ENCODE assay signal across 7 cellular contexts in genomic region chr1:32394890-32395415, GRCh38. TPM values are rescaled to one million over a fixed set of nuclear protein-coding genes. Genes with fewer than 3 reads are reported as not detected.
DNase-seq lines count a peak whose midpoint lies in the region; ATAC-seq and TF ChIP-seq lines count a peak whose summit lies in the region.

No MANE protein-coding gene starts in this region.

- intact Hi-C loops in left colon (cut with DNase I, micrococcal nuclease), result no loop called here

- DNase-seq in GM12864 (ENCODE audit: low read depth), result no peak
- DNase-seq in left colon, result no peak
- no peak for DNase-seq in erythroblast (lab: John Stamatoyannopoulos, UW)
- DNase-seq in NCI-H446 (lab: John Stamatoyannopoulos, UW), result no peak

- TF ChIP-seq CTCF in GM12864 (IDR thresholded peaks at IDR 0.05; ENCODE audit: low read depth, low read length, missing control alignments), result no peak

- peaks cover 8% of the 10 kb centered on the region for H3K4me1 ChIP-seq in thymus (ENCODE audit: control insufficient read depth, insufficient read depth, low read length)

- peak overlapping the region; percentile 76 for H3K4me3 ChIP-seq in GM12864 (ENCODE audit: low read depth, low read length)
- peak overlapping the region; percentile 61 for H3K4me3 ChIP-seq in thymus (ENCODE audit: low read length)

- peak overlapping the region in 3 of 4 donors; percentile 97 to 100 (median 100) for H3K4me3 Mint-ChIP-seq in IgD-negative memory B cell

- H3K27me3 ChIP-seq in thymus (ENCODE audit: control insufficient read depth, insufficient read depth), result no peaks in the 10 kb centered on the region

- peak overlapping the region; percentile 63 to 98 (median 97) for H3K27ac Mint-ChIP-seq in IgD-negative memory B cell

- 2% methylated on average over 14 of the region's 14 CpGs for WGBS in thymus

- no peaks in the 10 kb centered on the region for H3K9me3 ChIP-seq in thymus (ENCODE audit: control insufficient read depth)

- H3K27ac ChIP-seq in angular gyrus (ENCODE audit: low read depth, low read length), result peak overlapping the region; percentile 92
- H3K27ac ChIP-seq in thymus (ENCODE audit: low read depth), result peak overlapping the region; percentile 94

- peaks cover 10 to 26% (median 12%) of the 10 kb centered on the region in 3 donors for H3K4me1 Mint-ChIP-seq in IgD-negative memory B cell

- peak; percentile 14 for ATAC-seq in left colon

- H3K36me3 Mint-ChIP-seq in IgD-negative memory B cell, result no peaks in the 10 kb centered on the region

- TF ChIP-seq POLR2A in erythroblast (IDR thresholded peaks at IDR 0.05; ENCODE audit: low read length), result no peak

- peaks cover 7% of the 10 kb centered on the region for H3K36me3 ChIP-seq in thymus (ENCODE audit: control insufficient read depth, insufficient read depth)

- H3K9me3 Mint-ChIP-seq in IgD-negative memory B cell, result no peaks in the 10 kb centered on the region

- H3K27me3 Mint-ChIP-seq in IgD-negative memory B cell, result peaks cover 2% of the 10 kb centered on the region

RNA-seq across cellular contexts. Expression of gene BSDC1, which starts 0.7 kb away (rescaled TPM):
- polyA plus RNA-seq in IgD-negative memory B cell, result 41.0 TPM
- total RNA-seq in left colon, result 10 to 100 TPM; 73.0 to 87.9 TPM
- polyA plus RNA-seq in thymus, result 36.6 TPM

RNA-seq across cellular contexts. Expression of gene TSSK3, which starts 32.6 kb away (rescaled TPM):
- polyA plus RNA-seq in IgD-negative memory B cell (not detected), thymus (2.6 TPM)
- 1 to 10 TPM; 1.2 to 1.9 TPM for total RNA-seq in left colon

RNA-seq across cellular contexts. Expression of gene FAM229A, which starts 32.7 kb away (rescaled TPM):
- polyA plus RNA-seq in IgD-negative memory B cell (1.7 TPM), thymus (14.6 TPM)
- total RNA-seq in left colon, result 1 to 10 TPM; 7.9 to 8.9 TPM

RNA-seq across cellular contexts. Expression of gene MARCKSL1, which starts 58.9 kb away (rescaled TPM):
- polyA plus RNA-seq in IgD-negative memory B cell (219 TPM), thymus (113 TPM)
- 100 to 1,000 TPM; 135 to 144 TPM for total RNA-seq in left colon
